In genomic region chr6:2901645-2902469, GRCh38 we compare ENCODE assay signal across 8 cellular contexts. TPM values are rescaled to one million over a fixed set of nuclear protein-coding genes. Genes with fewer than 3 reads are reported as not detected.
DNase-seq lines count a peak whose midpoint lies in the region; TF ChIP-seq lines count a peak whose summit lies in the region.
"Not testable (repeated sequence)": the region's sequence is repeated elsewhere in the genome, so short reads cannot be mapped to it uniquely, and the experiment has no call there.

No MANE protein-coding gene starts in this region.

- TF ChIP-seq CTCF in OCI-LY3 (IDR thresholded peaks at IDR 0.05; ENCODE audit: low read depth, low read length) = not testable (repeated sequence)

- H3K27me3 Mint-ChIP-seq in activated T-helper 2 cell treated with anti-CD3 and anti-CD28 coated beads, Interferon-gamma antibody, Interleukin-2, Interleukin-4, amounts not matched to agents 10 μg/mL and 5 μg/mL and 100 μg/mL, durations not matched to agents 14 hours and 24 hours and 36 hours (ENCODE audit: low read depth) = not testable (repeated sequence)

- H3K4me3 ChIP-seq in OCI-LY3 (ENCODE audit: low read length) (peak overlapping the region; percentile 89), mesodermal cell (ENCODE audit: extremely low read depth, insufficient read depth, low read length, poor library complexity, severe bottlenecking) (peak overlapping the region; percentile 58), rectal smooth muscle tissue (ENCODE audit: low read length) (peak overlapping the region; percentile 89), thymus (ENCODE audit: low read length) (peak overlapping the region; percentile 75)

- H3K27ac Mint-ChIP-seq in activated T-helper 2 cell treated with anti-CD3 and anti-CD28 coated beads, Interferon-gamma antibody, Interleukin-2, Interleukin-4, amounts not matched to agents 10 μg/mL and 5 μg/mL and 100 μg/mL, durations not matched to agents 14 hours and 24 hours and 36 hours = peak overlapping the region; percentile 92

- H3K36me3 Mint-ChIP-seq in activated T-helper 2 cell treated with anti-CD3 and anti-CD28 coated beads, Interferon-gamma antibody, Interleukin-2, Interleukin-4, amounts not matched to agents 10 μg/mL and 5 μg/mL and 100 μg/mL, durations not matched to agents 14 hours and 24 hours and 36 hours (ENCODE audit: low read depth) = peaks cover 58% of the 10 kb centered on the region

- H3K9me3 Mint-ChIP-seq in activated T-helper 2 cell treated with anti-CD3 and anti-CD28 coated beads, Interferon-gamma antibody, Interleukin-2, Interleukin-4, amounts not matched to agents 10 μg/mL and 5 μg/mL and 100 μg/mL, durations not matched to agents 14 hours and 24 hours and 36 hours = not testable (repeated sequence)

- peaks cover 12% of the 10 kb centered on the region; the same call in 1 of the 2 replicates for H3K36me3 ChIP-seq in ES-I3 (ENCODE audit: insufficient read depth, low read length)
- peaks cover 24% of the 10 kb centered on the region for H3K36me3 ChIP-seq in OCI-LY3 (replicated peaks; ENCODE audit: low read depth, low read length)
- H3K36me3 ChIP-seq in mesodermal cell (ENCODE audit: control insufficient read depth, insufficient read depth, low read length) = peaks cover 35% of the 10 kb centered on the region
- H3K36me3 ChIP-seq in rectal smooth muscle tissue (ENCODE audit: control insufficient read depth, insufficient read depth, low read length); thymus (ENCODE audit: control insufficient read depth, insufficient read depth): not testable (repeated sequence)

- H3K4me2 ChIP-seq in OCI-LY3 (ENCODE audit: low read length) = peak overlapping the region; percentile 84

- H3K9ac ChIP-seq in ES-I3 (ENCODE audit: low read depth, low read length) (peak overlapping the region; percentile 80), OCI-LY3 (ENCODE audit: low read length) (peak overlapping the region; percentile 70), rectal smooth muscle tissue (ENCODE audit: low read length) (peak overlapping the region; percentile 74)

- not testable (repeated sequence) for H3K27ac ChIP-seq in OCI-LY3 (ENCODE audit: low read length); rectal smooth muscle tissue (ENCODE audit: low read depth, low read length)
- peak overlapping the region; percentile 79 for H3K27ac ChIP-seq in cingulate gyrus (ENCODE audit: low read depth, low read length)
- H3K27ac ChIP-seq in mesodermal cell (ENCODE audit: low read depth, low read length, severe bottlenecking) = peak overlapping the region; percentile 10
- H3K27ac ChIP-seq in thymus (ENCODE audit: low read depth) = peak overlapping the region; percentile 18

- H3K4me1 Mint-ChIP-seq in activated T-helper 2 cell treated with anti-CD3 and anti-CD28 coated beads, Interferon-gamma antibody, Interleukin-2, Interleukin-4, amounts not matched to agents 10 μg/mL and 5 μg/mL and 100 μg/mL, durations not matched to agents 14 hours and 24 hours and 36 hours (ENCODE audit: low read depth) = peaks cover 47% of the 10 kb centered on the region

- intact Hi-C loops in activated T-helper 2 cell treated with anti-CD3 and anti-CD28 coated beads, Interferon-gamma antibody, Interleukin-2, Interleukin-4, amounts not matched to agents 10 μg/mL and 5 μg/mL and 100 μg/mL, durations not matched to agents 14 hours and 24 hours and 36 hours (cut with micrococcal nuclease) = loop anchor here (2.0 kb wide), 3 partner anchors 39 to 111 kb away; no protein-coding TSS in a partner anchor
- intact Hi-C loops in cardiac septum (cut with DNase I) = not testable (repeated sequence)

- H3K4me1 ChIP-seq in ES-I3 (ENCODE audit: insufficient read depth, low read length); mesodermal cell (ENCODE audit: control insufficient read depth, insufficient read depth, low read length, poor library complexity, severe bottlenecking); rectal smooth muscle tissue (ENCODE audit: control insufficient read depth, insufficient read depth, low read length); thymus (ENCODE audit: control insufficient read depth, insufficient read depth, low read length): not testable (repeated sequence)
- peaks cover 35% of the 10 kb centered on the region for H3K4me1 ChIP-seq in OCI-LY3 (ENCODE audit: low read length)

- H3K4me3 Mint-ChIP-seq in activated T-helper 2 cell treated with anti-CD3 and anti-CD28 coated beads, Interferon-gamma antibody, Interleukin-2, Interleukin-4, amounts not matched to agents 10 μg/mL and 5 μg/mL and 100 μg/mL, durations not matched to agents 14 hours and 24 hours and 36 hours (ENCODE audit: low read depth) = peak overlapping the region; percentile 99

- 61 to 69% methylated on average over 13 to 14 of the region's 27 CpGs for WGBS in mesodermal cell (ENCODE audit: insufficient coverage in 2 of 2), 2 experiments
- 63% methylated on average over 27 of the region's 27 CpGs for WGBS in thymus

- H3K79me2 ChIP-seq in OCI-LY3 (ENCODE audit: low read length) = peaks cover 21% of the 10 kb centered on the region

- H3K9me3 ChIP-seq in ES-I3 (ENCODE audit: control insufficient read depth, insufficient read depth, low read length); OCI-LY3 (ENCODE audit: insufficient read depth, low read length); mesodermal cell (ENCODE audit: control insufficient read depth, low read length); thymus (ENCODE audit: control insufficient read depth): not testable (repeated sequence)

- not testable (repeated sequence) for H4K20me1 ChIP-seq in OCI-LY3 (ENCODE audit: insufficient read depth, low read length)

- not testable (repeated sequence) for H3K27me3 ChIP-seq in OCI-LY3 (ENCODE audit: low read depth, low read length); rectal smooth muscle tissue (ENCODE audit: control insufficient read depth, insufficient read depth, low read length); thymus (ENCODE audit: control insufficient read depth, insufficient read depth)

- DNase-seq in activated T-helper 2 cell treated with anti-CD3 and anti-CD28 coated beads, Interferon-gamma antibody, Interleukin-2, Interleukin-4, amounts not matched to agents 10 μg/mL and 5 μg/mL and 100 μg/mL, durations not matched to agents 14 hours and 24 hours and 36 hours (ENCODE audit: low spot score) = not testable (repeated sequence)
- DNase-seq in cardiac septum (ENCODE audit: low spot score) = peak; percentile 46

- H2AFZ ChIP-seq in OCI-LY3 (ENCODE audit: low read depth, low read length) = not testable (repeated sequence)

RNA-seq across cellular contexts. Expression of gene SERPINB9, which starts 1.3 kb away (rescaled TPM):
- 120 and 123 TPM in 2 replicates for total RNA-seq in activated T-helper 2 cell treated with anti-CD3 and anti-CD28 coated beads, Interferon-gamma antibody, Interleukin-2, Interleukin-4, amounts not matched to agents 10 μg/mL and 5 μg/mL and 100 μg/mL, durations not matched to agents 14 hours and 24 hours and 36 hours
- total RNA-seq in cardiac septum = 5.3 TPM
- polyA plus RNA-seq in mesodermal cell (2013, experiment 1 of 2) = 66.1 TPM
- 65.9 TPM for polyA plus RNA-seq in mesodermal cell (2013, experiment 2 of 2)
- polyA plus RNA-seq in thymus = 29.5 TPM

Comparison
In these comparisons a context has a peak if more than half of its experiments do, and no peak if none do; other contexts are left out.
1. RNA of gene SERPINB9, which starts 1.3 kb away (total RNA-seq): 120 to 123 TPM in activated T-helper 2 cell treated with anti-CD3 and anti-CD28 coated beads, Interferon-gamma antibody, Interleukin-2, Interleukin-4, amounts not matched to agents 10 μg/mL and 5 μg/mL and 100 μg/mL, durations not matched to agents 14 hours and 24 hours and 36 hours; 5.3 TPM in cardiac septum (single experiment); every median in the first group is over 10 times any median in the second.
2. Peak in every context shown above with its lines, with median percentiles within 50 percentile points of each other: H3K9ac ChIP-seq and H3K4me3 ChIP-seq.